In the genomic region with DNA sequence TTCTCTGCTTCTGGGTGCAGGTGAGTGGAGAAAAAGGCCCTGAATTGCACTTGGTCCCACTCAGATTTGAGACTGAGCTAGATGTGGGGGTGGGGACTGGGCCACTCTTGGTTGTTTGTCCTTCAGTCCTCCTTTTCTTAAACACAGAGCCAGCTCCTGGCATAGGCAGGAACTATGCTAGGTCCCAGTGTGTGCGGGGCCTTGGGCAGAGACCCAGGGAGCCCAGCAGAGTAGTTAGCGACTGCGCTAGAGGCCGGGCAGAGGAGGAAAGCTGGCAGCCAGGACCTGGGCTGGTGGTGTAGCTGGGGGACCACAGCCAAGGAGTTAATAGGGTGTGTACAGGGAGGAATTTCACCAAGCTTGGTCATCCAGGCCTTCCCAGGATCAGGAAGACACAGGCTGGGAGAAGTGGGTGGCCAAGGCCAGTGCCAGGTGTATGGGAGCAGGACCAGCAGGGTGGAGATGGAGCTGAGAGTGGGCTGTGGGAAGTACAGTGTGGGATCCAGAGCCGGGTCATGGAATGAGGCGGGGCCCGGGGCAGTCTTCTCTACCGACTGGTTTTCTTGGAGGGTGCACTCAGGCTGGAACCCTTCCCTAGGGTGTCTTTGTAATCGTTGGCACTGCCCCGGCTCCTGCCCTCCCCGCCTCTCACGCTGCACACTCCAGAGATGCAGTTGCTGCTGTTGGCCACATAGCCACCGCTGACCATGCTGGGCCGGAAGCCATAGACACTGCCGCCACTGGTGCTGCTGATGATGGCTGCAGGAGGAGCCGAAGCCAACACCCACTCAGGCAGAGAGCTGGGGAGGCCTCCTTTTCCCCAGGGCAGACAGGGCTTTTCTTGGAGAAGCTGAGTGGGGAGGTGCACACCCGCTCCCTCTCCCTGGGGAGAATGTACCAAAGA, we compare ENCODE assay signal across 19 cellular contexts. TPM values are rescaled to one million over a fixed set of nuclear protein-coding genes. Genes with fewer than 3 reads are reported as not detected.
DNase-seq lines count a peak whose midpoint lies in the region; ATAC-seq and TF ChIP-seq lines count a peak whose summit lies in the region.
"Had no signal": no experiment of that assay in that cellular context is flagged by ENCODE, and none has a peak within 500 bp of the region (broad histone marks: within the 10 kb centered on the region; RNA-seq: fewer than 3 reads in every experiment).

No MANE protein-coding gene starts in this region.

- no peaks in the 10 kb centered on the region for H3K4me1 ChIP-seq in osteoblast (ENCODE audit: insufficient read depth, low read length)

- peak overlapping the region; percentile 23 for H3K4me2 ChIP-seq in osteoblast (ENCODE audit: insufficient read depth, low read length)

- no peak overlapping the region for H3K4me3 ChIP-seq in MG63
- H3K4me3 ChIP-seq in epithelial cell of esophagus (ENCODE audit: low read length): no peak overlapping the region
- no peak overlapping the region for H3K4me3 ChIP-seq in osteoblast (ENCODE audit: insufficient read depth, low read length)
- H3K4me3 ChIP-seq: esophagus muscularis mucosa, lung had no signal

- DNase-seq in Ammon's horn (ENCODE audit: low spot score): peak; percentile 65
- DNase-seq in MG63: peak; percentile 95
- DNase-seq in epithelial cell of esophagus (ENCODE audit: low read depth): no peak
- DNase-seq in osteoblast (ENCODE audit: insufficient read length, low spot score, missing footprints): peak; percentile 93
- DNase-seq in left lobe of liver (ENCODE audit: low spot score): no peak
- no peak for DNase-seq in NCI-H1694 (lab: John Stamatoyannopoulos, UW)
- DNase-seq: activated CD4-positive, alpha-beta T cell treated with anti-CD3 and anti-CD28 coated beads for 48 hours; activated naive CD8-positive, alpha-beta T cell treated with anti-CD3 and anti-CD28 coated beads, Interleukin-2, amount 50 U/mL, for 24 hours; cortex of kidney; DMS 273 treated with DMSO at 0.1 percent for 48 hours; NCI-H1436 treated with DMSO at 0.1 percent for 48 hours; NCI-H446 had no signal

- H2AFZ ChIP-seq in osteoblast (ENCODE audit: low read length): no peak overlapping the region

- no peaks in the 10 kb centered on the region for H4K20me1 ChIP-seq in osteoblast (ENCODE audit: insufficient read depth, low read length)

- ATAC-seq in left lobe of liver (no peak), GM21447 (IDR thresholded peaks at IDR 0.05; ENCODE audit: unreplicated experiment) (no peak), GM21619 (IDR thresholded peaks at IDR 0.05; ENCODE audit: unreplicated experiment) (no peak)
- ATAC-seq: activated naive CD8-positive, alpha-beta T cell treated with anti-CD3 and anti-CD28 coated beads, Interleukin-2, amount 50 U/mL, for 24 hours had no signal

- H3K9me3 ChIP-seq in MG63 (no peaks in the 10 kb centered on the region), osteoblast (ENCODE audit: low read depth, low read length) (no peaks in the 10 kb centered on the region)
- H3K9me3 ChIP-seq: esophagus muscularis mucosa, neutrophil had no signal

- H3K27ac ChIP-seq in osteoblast (ENCODE audit: low read depth, low read length): no peak overlapping the region
- H3K27ac ChIP-seq: esophagus muscularis mucosa, neutrophil had no signal

- no peaks in the 10 kb centered on the region for H3K79me2 ChIP-seq in osteoblast (ENCODE audit: insufficient read depth, low read length)

- peak; percentile 1 for TF ChIP-seq CTCF in epithelial cell of esophagus (IDR thresholded peaks at IDR 0.05; ENCODE audit: insufficient read depth, low read depth, low read length, missing control alignments)
- TF ChIP-seq CTCF in osteoblast (IDR thresholded peaks at IDR 0.05; ENCODE audit: extremely low read depth, low read depth, low read length): peak; percentile 26

- H3K27me3 ChIP-seq in MG63 (no peaks in the 10 kb centered on the region), osteoblast (ENCODE audit: insufficient read depth, low read length) (peaks cover 17% of the 10 kb centered on the region)
- H3K27me3 ChIP-seq: neutrophil had no signal

- H3K36me3 ChIP-seq in MG63 (no peaks in the 10 kb centered on the region), osteoblast (ENCODE audit: insufficient read depth, low read length) (no peaks in the 10 kb centered on the region)
- H3K36me3 ChIP-seq: esophagus muscularis mucosa, neutrophil had no signal

RNA-seq across cellular contexts. Expression of a gene that starts 8.7 kb away (rescaled TPM):
- total RNA-seq in MG63 (2014; rRNA removed; shearing (Covaris generic); ENCODE audit: low replicate concordance): not detected in 2 replicates
- total RNA-seq in osteoblast (not detected in 2 replicates), left lobe of liver (not detected)
- total RNA-seq: B cell; esophagus muscularis mucosa; lung; T-helper 2 cell treated with Interferon-gamma antibody and Interleukin-4, amounts not matched to agents 100 ng/mL and 5 ng/mL, for 36 hours had no signal

RNA-seq across cellular contexts. Expression of a gene that starts 24.0 kb away (rescaled TPM):
- total RNA-seq in MG63 (2014; rRNA removed; shearing (Covaris generic); ENCODE audit: low replicate concordance): 0.23 TPM in 1 of 2 replicates, not detected in the other
- 0.36 TPM in 1 of 2 replicates, not detected in the other for total RNA-seq in osteoblast
- total RNA-seq in left lobe of liver: not detected
- total RNA-seq: B cell; T-helper 2 cell treated with Interferon-gamma antibody and Interleukin-4, amounts not matched to agents 100 ng/mL and 5 ng/mL, for 36 hours had no signal

RNA-seq across cellular contexts. Expression of a gene that starts 29.4 kb away (rescaled TPM):
- total RNA-seq in MG63 (2014; rRNA removed; shearing (Covaris generic); ENCODE audit: low replicate concordance): not detected in 2 replicates
- total RNA-seq in osteoblast: not detected in 2 replicates
- not detected for total RNA-seq in left lobe of liver
- total RNA-seq: B cell; esophagus muscularis mucosa; lung; T-helper 2 cell treated with Interferon-gamma antibody and Interleukin-4, amounts not matched to agents 100 ng/mL and 5 ng/mL, for 36 hours had no signal

RNA-seq across cellular contexts. Expression of a gene that starts 51.2 kb away (rescaled TPM):
- not detected in 2 replicates for total RNA-seq in MG63 (2014; rRNA removed; shearing (Covaris generic); ENCODE audit: low replicate concordance)
- total RNA-seq in osteoblast (under 0.01 and 0.72 TPM in 2 replicates), left lobe of liver (not detected)
- total RNA-seq: B cell; T-helper 2 cell treated with Interferon-gamma antibody and Interleukin-4, amounts not matched to agents 100 ng/mL and 5 ng/mL, for 36 hours had no signal

RNA-seq across cellular contexts. Expression of a gene that starts 57.0 kb away (rescaled TPM):
- not detected in 2 replicates for total RNA-seq in MG63 (2014; rRNA removed; shearing (Covaris generic); ENCODE audit: low replicate concordance)
- not detected in 2 replicates for total RNA-seq in osteoblast
- total RNA-seq in left lobe of liver: not detected
- total RNA-seq: B cell, esophagus muscularis mucosa had no signal

Comparison
In these comparisons a context has a peak if more than half of its experiments do, and no peak if none do; other contexts are left out.
1. DNase-seq: peak in Ammon's horn (single experiment), MG63 (single experiment) and osteoblast (single experiment); none in epithelial cell of esophagus (single experiment), left lobe of liver (single experiment) and NCI-H1694 (single experiment).